ENCODE assay signal across 8 cellular contexts in the genomic region with DNA sequence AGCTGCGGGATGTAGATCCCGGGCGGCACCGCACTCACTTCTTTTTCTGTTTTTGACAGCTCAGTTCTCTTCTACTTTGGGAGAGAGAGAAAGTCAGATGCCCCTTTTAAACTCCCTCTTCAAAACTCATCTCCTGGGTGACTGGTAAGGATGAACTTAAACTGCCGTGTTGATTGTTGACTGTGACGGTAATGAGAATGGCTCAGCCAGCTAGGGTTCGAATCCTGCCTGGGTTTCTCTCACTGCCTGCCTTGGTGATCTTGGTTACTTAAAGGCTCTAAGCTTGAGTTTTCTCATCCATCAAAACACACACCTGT. TPM values are rescaled to one million over a fixed set of nuclear protein-coding genes. Genes with fewer than 3 reads are reported as not detected.
A peak's percentile ranks its signal among the peaks of the same experiment; 100 is the strongest.
DNase-seq lines count a peak whose midpoint lies in the region; ATAC-seq lines count a peak whose summit lies in the region.

No MANE protein-coding gene starts in this region.

- H3K27ac ChIP-seq in cingulate gyrus (ENCODE audit: low read depth, low read length) = peak overlapping the region; percentile 89

- peaks cover 7% of the 10 kb centered on the region for H3K9me3 Mint-ChIP-seq in activated T-cell treated with anti-CD3 and anti-CD28 coated beads, Interleukin-2, amount 50 U/mL, for 24 hours

- no peaks in the 10 kb centered on the region for H3K9me3 ChIP-seq in MG63
- no peaks in the 10 kb centered on the region for H3K9me3 ChIP-seq in mucosa of stomach (ENCODE audit: control insufficient read depth, low read length)

- DNase-seq in activated T-cell treated with anti-CD3 and anti-CD28 coated beads, Interleukin-2, amount 50 U/mL, for 24 hours = no peak
- DNase-seq in activated T-cell treated with anti-CD3 and anti-CD28 coated beads, Interleukin-2, amount 50 U/mL, for 1 hour = no peak
- no peak for DNase-seq in MG63
- DNase-seq in effector CD8-positive, alpha-beta T cell (lab: John Stamatoyannopoulos, UW) = no peak
- DNase-seq in DMS 273 treated with DMSO at 0.1 percent for 48 hours (lab: John Stamatoyannopoulos, UW) = no peak

- no peaks in the 10 kb centered on the region for H3K27me3 ChIP-seq in MG63
- H3K27me3 ChIP-seq in mucosa of stomach (ENCODE audit: control insufficient read depth, insufficient read depth, low read length) = no peaks in the 10 kb centered on the region

- H3K27ac Mint-ChIP-seq in activated T-cell treated with anti-CD3 and anti-CD28 coated beads, Interleukin-2, amount 50 U/mL, for 24 hours = peak overlapping the region; percentile 77

- H3K36me3 ChIP-seq in MG63 (no peaks in the 10 kb centered on the region), mucosa of stomach (ENCODE audit: control insufficient read depth, insufficient read depth, low read length) (no peaks in the 10 kb centered on the region)

- H3K4me3 ChIP-seq in MG63 (peak overlapping the region; percentile 71), mucosa of stomach (ENCODE audit: low read length) (peak overlapping the region; percentile 23)

- H3K4me1 ChIP-seq in mucosa of stomach (ENCODE audit: control insufficient read depth, insufficient read depth, low read length) = peaks cover 5% of the 10 kb centered on the region

- H3K4me3 Mint-ChIP-seq in activated T-cell treated with anti-CD3 and anti-CD28 coated beads, Interleukin-2, amount 50 U/mL, for 24 hours = peak overlapping the region; percentile 80

- H3K9ac ChIP-seq in mucosa of stomach (ENCODE audit: low read length) = peak overlapping the region; percentile 57

- no peak for ATAC-seq in HG02610 (IDR thresholded peaks at IDR 0.05; ENCODE audit: unreplicated experiment)

- no peaks in the 10 kb centered on the region for H3K27me3 Mint-ChIP-seq in activated T-cell treated with anti-CD3 and anti-CD28 coated beads, Interleukin-2, amount 50 U/mL, for 24 hours

- H3K36me3 Mint-ChIP-seq in activated T-cell treated with anti-CD3 and anti-CD28 coated beads, Interleukin-2, amount 50 U/mL, for 24 hours (ENCODE audit: low read depth) = peaks cover 13% of the 10 kb centered on the region

- peaks cover 70% of the 10 kb centered on the region for H3K4me1 Mint-ChIP-seq in activated T-cell treated with anti-CD3 and anti-CD28 coated beads, Interleukin-2, amount 50 U/mL, for 24 hours (ENCODE audit: low read depth)

RNA-seq across cellular contexts. Expression of gene CCDC126, which starts 0.7 kb away (rescaled TPM):
- 6.3 and 10.7 TPM in 2 replicates for total RNA-seq in MG63 (2014; rRNA removed; shearing (Covaris generic); ENCODE audit: low replicate concordance)
